ENCODE assay signal across 32 cellular contexts in the genomic region with DNA sequence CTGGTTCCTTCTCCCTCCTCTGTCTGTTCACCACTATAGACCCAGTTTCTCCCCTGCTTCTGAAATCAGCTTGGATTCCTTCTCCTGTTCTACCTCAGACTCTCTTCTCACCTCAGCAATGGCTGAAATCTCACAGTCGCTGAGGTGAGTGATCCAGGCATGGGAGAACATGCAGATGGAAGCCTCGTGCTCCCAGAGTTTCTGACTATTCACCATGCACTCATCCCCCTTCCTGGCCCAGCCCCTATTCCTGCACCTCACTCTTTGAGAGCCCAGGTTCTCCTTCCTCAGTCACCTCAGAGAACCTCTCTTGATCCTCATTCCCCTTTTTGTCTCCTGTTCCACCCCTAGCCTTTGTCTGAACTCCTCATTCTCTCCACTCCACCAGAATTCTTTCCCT.
DNase-seq lines count a peak whose midpoint lies in the region; ATAC-seq, FAIRE-seq and TF ChIP-seq lines count a peak whose summit lies in the region.
"Had no signal": no experiment of that assay in that cellular context is flagged by ENCODE, and none has a peak within 500 bp of the region (broad histone marks: within the 10 kb centered on the region; RNA-seq: fewer than 3 reads in every experiment).

No MANE protein-coding gene starts in this region.

- no peaks in the 10 kb centered on the region for H3K36me3 ChIP-seq in breast epithelium
- peaks cover 0 to 2% of the 10 kb centered on the region in 2 donors for H3K36me3 ChIP-seq in kidney (ENCODE audit: control insufficient read depth in 1 of 2, insufficient read depth in 2 of 2, low read length in 2 of 2)
- H3K36me3 ChIP-seq in upper lobe of right lung, result peaks cover 13% of the 10 kb centered on the region

- H3K27me3 Mint-ChIP-seq in MCF 10A (ENCODE audit: insufficient read depth, unreplicated experiment), result no peaks in the 10 kb centered on the region
- H3K27me3 Mint-ChIP-seq: activated naive CD8-positive, alpha-beta T cell treated with anti-CD3 and anti-CD28 coated beads, Interleukin-2, amount 50 U/mL, for 24 hours had no signal

- H3K4me3 ChIP-seq in breast epithelium (no peak overlapping the region), kidney (ENCODE audit: low read length in 2 of 2) (no peak overlapping the region), upper lobe of right lung (no peak overlapping the region)
- H3K4me3 ChIP-seq: left lung, psoas muscle, tibial nerve had no signal

- H3K27ac Mint-ChIP-seq in MCF 10A (ENCODE audit: low read depth, unreplicated experiment), result peak overlapping the region; percentile 10
- H3K27ac Mint-ChIP-seq: activated naive CD8-positive, alpha-beta T cell treated with anti-CD3 and anti-CD28 coated beads, Interleukin-2, amount 50 U/mL, for 24 hours; activated T-cell treated with anti-CD3 and anti-CD28 coated beads, Interleukin-2, amount 50 U/mL, for 72 hours; immature natural killer cell; T-helper 1 cell treated with Interleukin-12 subunit alpha and Interleukin-12 subunit beta and Interleukin-4 antibody, amounts not matched to agents 30 μg/mL and 1 μg/mL, for 36 hours had no signal

- no peak overlapping the region for H3K27ac ChIP-seq in breast epithelium
- H3K27ac ChIP-seq in caudate nucleus (ENCODE audit: low read depth, low read length), result peak overlapping the region; percentile 14
- H3K27ac ChIP-seq in kidney (ENCODE audit: low read depth in 2 of 2, low read length in 2 of 2), result peak overlapping the region; percentile 68 to 95
- peak overlapping the region; percentile 31 for H3K27ac ChIP-seq in upper lobe of right lung
- H3K27ac ChIP-seq: 22Rv1, psoas muscle had no signal

- no TSS peak for BruUV-seq in MCF 10A (replicated peaks; lab: Mats Ljungman, UMichigan)

- no peaks in the 10 kb centered on the region for H3K9me3 Mint-ChIP-seq in MCF 10A (ENCODE audit: unreplicated experiment)
- H3K9me3 Mint-ChIP-seq: activated naive CD8-positive, alpha-beta T cell treated with anti-CD3 and anti-CD28 coated beads, Interleukin-2, amount 50 U/mL, for 24 hours; activated T-cell treated with anti-CD3 and anti-CD28 coated beads, Interleukin-2, amount 50 U/mL, for 72 hours; immature natural killer cell; T-helper 1 cell treated with Interleukin-12 subunit alpha and Interleukin-12 subunit beta and Interleukin-4 antibody, amounts not matched to agents 30 μg/mL and 1 μg/mL, for 36 hours had no signal

- intact Hi-C loops in MCF 10A (cut with micrococcal nuclease), result no loop called here
- intact Hi-C loops in breast epithelium (cut with DNase I; ENCODE audit: low total_unique reads), result no loop called here
- intact Hi-C loops in kidney (cut with DNase I), result no loop called here
- intact Hi-C loops in upper lobe of right lung (cut with DNase I), result no loop called here

- TF ChIP-seq CTCF in MCF 10A (IDR thresholded peaks at IDR 0.05; ENCODE audit: unreplicated experiment) (no peak), breast epithelium (IDR thresholded peaks at IDR 0.05) (no peak), kidney (IDR thresholded peaks at IDR 0.05; ENCODE audit: borderline replicate concordance, extremely low read depth, insufficient read depth) (no peak), upper lobe of right lung (IDR thresholded peaks at IDR 0.05) (no peak), D721Med (IDR thresholded peaks at IDR 0.05; ENCODE audit: insufficient read depth, missing control alignments) (no peak)

- TF ChIP-seq POLR2A in breast epithelium (IDR thresholded peaks at IDR 0.05), result no peak

- no peak overlapping the region for H3K4me3 Mint-ChIP-seq in MCF 10A (ENCODE audit: unreplicated experiment)
- H3K4me3 Mint-ChIP-seq: activated naive CD8-positive, alpha-beta T cell treated with anti-CD3 and anti-CD28 coated beads, Interleukin-2, amount 50 U/mL, for 24 hours; activated T-cell treated with anti-CD3 and anti-CD28 coated beads, Interleukin-2, amount 50 U/mL, for 72 hours; immature natural killer cell; T-helper 1 cell treated with Interleukin-12 subunit alpha and Interleukin-12 subunit beta and Interleukin-4 antibody, amounts not matched to agents 30 μg/mL and 1 μg/mL, for 36 hours had no signal

- POLR2A ChIA-PET in MCF 10A (lab: Yijun Ruan, JAX), result interaction anchor here (1.4 to 12.8 kb wide), 4 partner anchors 14 to 37 kb away, joined by 3 to 249 read pairs (median 4); no protein-coding TSS in a partner anchor

- CTCF ChIA-PET in MCF 10A (lab: Yijun Ruan, JAX), result interaction anchor here (1.3 kb wide), 1 partner anchor 13 kb away, joined by 3 read pairs; no protein-coding TSS in a partner anchor

- DNase-seq in MCF 10A (ENCODE audit: unreplicated experiment), result no peak
- DNase-seq in breast epithelium (ENCODE audit: low spot score in 2 of 2), result no peak
- DNase-seq in caudate nucleus (lab: John Stamatoyannopoulos, UW), result no peak
- no peak for DNase-seq in kidney
- no peak for DNase-seq in upper lobe of right lung
- no peak for DNase-seq in midbrain (lab: John Stamatoyannopoulos, UW)
- DNase-seq in AML-193 (lab: John Stamatoyannopoulos, UW), result no peak
- no peak for DNase-seq in D721Med (ENCODE audit: insufficient read length, low spot score)
- DNase-seq: activated CD4-positive, alpha-beta T cell treated with anti-CD3 and anti-CD28 coated beads, Interleukin-2, amount 50 U/mL, for 48 hours; activated naive CD4-positive, alpha-beta T cell; activated naive CD8-positive, alpha-beta T cell treated with anti-CD3 and anti-CD28 coated beads, Interleukin-2, amount 50 U/mL, for 24 hours; activated T-cell treated with anti-CD3 and anti-CD28 coated beads, Interleukin-2, amount 50 U/mL, for 72 hours; cerebellar nuclear complex; H7; immature natural killer cell; Karpas-422; left lung; NCI-H1417 treated with DMSO at 0.1 percent for 48 hours; NCI-H2081; NCI-H524 treated with DMSO at 0.1 percent for 48 hours; NK-92 treated with Interleukin-12 subunit alpha and Interleukin-12 subunit beta, amount 100 ng/mL, for 24 hours; nucleus accumbens; psoas muscle; Right ventricle myocardium superior; stimulated activated CD4-positive, alpha-beta T cell treated with anti-CD3 and anti-CD28 coated beads, Interleukin-4, amount 100 ng/mL, for 24 hours had no signal

- no peaks in the 10 kb centered on the region for H3K36me3 Mint-ChIP-seq in MCF 10A (ENCODE audit: insufficient read depth, unreplicated experiment)
- H3K36me3 Mint-ChIP-seq: immature natural killer cell had no signal

- peaks cover 27% of the 10 kb centered on the region for H3K4me1 Mint-ChIP-seq in MCF 10A (ENCODE audit: insufficient read depth, unreplicated experiment)
- H3K4me1 Mint-ChIP-seq: activated naive CD8-positive, alpha-beta T cell treated with anti-CD3 and anti-CD28 coated beads, Interleukin-2, amount 50 U/mL, for 24 hours; immature natural killer cell had no signal

- H3K27me3 ChIP-seq in breast epithelium, result no peaks in the 10 kb centered on the region
- no peaks in the 10 kb centered on the region for H3K27me3 ChIP-seq in upper lobe of right lung
- H3K27me3 ChIP-seq: left lung, tibial nerve had no signal

- H3K9me3 ChIP-seq in breast epithelium, result no peaks in the 10 kb centered on the region
- H3K9me3 ChIP-seq in kidney (ENCODE audit: control insufficient read depth in 1 of 2, low read length in 2 of 2), result no peaks in the 10 kb centered on the region
- H3K9me3 ChIP-seq in upper lobe of right lung, result no peaks in the 10 kb centered on the region
- H3K9me3 ChIP-seq: left lung, psoas muscle, tibial nerve had no signal

- ATAC-seq in upper lobe of right lung, result no peak
- ATAC-seq: activated CD4-positive, CD25-positive, alpha-beta regulatory T cell treated with anti-CD3 and anti-CD28 coated beads, Interleukin-2, amount 50 U/mL, for 24 hours; activated naive CD8-positive, alpha-beta T cell treated with anti-CD3 and anti-CD28 coated beads, Interleukin-2, amount 50 U/mL, for 24 hours; activated T-cell treated with anti-CD3 and anti-CD28 coated beads, Interleukin-2, amount 50 U/mL, for 72 hours; left lung; psoas muscle; SK-N-SH treated with all-trans-retinoic acid at 6 μM for 48 hours had no signal

- H3K4me1 ChIP-seq in breast epithelium, result no peaks in the 10 kb centered on the region
- peaks cover 24 to 39% of the 10 kb centered on the region in 2 donors for H3K4me1 ChIP-seq in kidney (ENCODE audit: control insufficient read depth in 1 of 2, insufficient read depth in 1 of 2, low read depth in 1 of 2, low read length in 2 of 2)
- H3K4me1 ChIP-seq in upper lobe of right lung, result peaks cover 31% of the 10 kb centered on the region
- H3K4me1 ChIP-seq: psoas muscle had no signal

- H3K9ac ChIP-seq in kidney (ENCODE audit: low read length in 2 of 2), result peak overlapping the region in 1 of 2 donors; percentile 35

- FAIRE-seq in kidney (lab: Jason Lieb, UNC) (no peak), D721Med (lab: Jason Lieb, UNC) (no peak)
- FAIRE-seq: endothelial cell of umbilical vein, TTC549 had no signal

Comparison
In these comparisons a context has a peak if more than half of its experiments do, and no peak if none do; other contexts are left out.
1. H3K27ac ChIP-seq: peak in caudate nucleus (single experiment), kidney (2 of 2) and upper lobe of right lung (single experiment); none in breast epithelium (0 of 2).